In genomic region chr5:135167634-135168033, GRCh38 we compare ENCODE assay signal across 24 cellular contexts.
DNase-seq lines count a peak whose midpoint lies in the region; ATAC-seq, FAIRE-seq and TF ChIP-seq lines count a peak whose summit lies in the region.
"Had no signal": no experiment of that assay in that cellular context is flagged by ENCODE, and none has a peak within 500 bp of the region (broad histone marks: within the 10 kb centered on the region; RNA-seq: fewer than 3 reads in every experiment).

No MANE protein-coding gene starts in this region.

- no peak overlapping the region for H3K4me3 ChIP-seq in IMR-90 (ENCODE audit: insufficient read depth, low read depth, low read length)
- no peak overlapping the region for H3K4me3 ChIP-seq in K562
- H3K4me3 ChIP-seq: A549, GM23248 had no signal

- TF ChIP-seq CTCF in IMR-90 (conservative IDR thresholded peaks at IDR 0.05; ENCODE audit: low read depth, low read length) (no peak), K562 (IDR thresholded peaks at IDR 0.05 in 2 of 3, conservative IDR thresholded peaks at IDR 0.05 in 1 of 3; ENCODE audit: insufficient read depth in 2 of 3, low read depth in 1 of 3, low read length in 3 of 3) (no peak)

- intact Hi-C loops in IMR-90 (cut with micrococcal nuclease) = no loop called here
- intact Hi-C loops in K562 (cut with micrococcal nuclease) = no loop called here

- H4K5ac ChIP-seq in IMR-90 (ENCODE audit: low read depth, low read length) = no peak overlapping the region

- H3K9me3 ChIP-seq in IMR-90 (ENCODE audit: control insufficient read depth, insufficient read depth, low read length) (no peaks in the 10 kb centered on the region), K562 (replicated peaks; ENCODE audit: control insufficient read depth, insufficient read depth, low read depth, low read length) (0 out of 2 replicates have a peak, but pooled peaks cover 1% of the 10 kb centered on the region)
- H3K9me3 ChIP-seq: A549, BE2C had no signal

- DNase-seq in activated effector memory CD4-positive, alpha-beta T cell treated with anti-CD3 and anti-CD28 coated beads, Interleukin-2, amount 50 U/mL, for 16 hours = peak; percentile 25
- no peak for DNase-seq in activated effector memory CD4-positive, alpha-beta T cell treated with Interleukin-2 at 50 U/mL for 16 hours
- no peak for DNase-seq in IMR-90
- no peak for DNase-seq in K562 (ENCODE audit: extremely low read depth in 1 of 4, low spot score in 3 of 4)
- DNase-seq in activated CD8-positive, alpha-beta memory T cell treated with anti-CD3 and anti-CD28 coated beads, Interleukin-2, amount 50 U/mL, for 48 hours = no peak
- no peak for DNase-seq in NCI-H1048 (lab: John Stamatoyannopoulos, UW)
- DNase-seq: ACHN; AML-193; BE2C; C1 segment of cervical spinal cord; Calu3; CD4-positive, alpha-beta memory T cell; COR-L47; DMS53; DMS79 treated with DMSO at 0.1 percent for 48 hours; GM23248; H7; HCEC 1CT had no signal

- no peak for TF ChIP-seq EP300 in K562 (IDR thresholded peaks at IDR 0.05; ENCODE audit: low read length)

- H2AFZ ChIP-seq in IMR-90 (replicated peaks; ENCODE audit: low read length, poor library complexity) (no peak overlapping the region), K562 (ENCODE audit: low read depth, low read length) (peak overlapping the region; percentile 34; the same call in 1 of the 2 replicates)
- H2AFZ ChIP-seq: GM23248 had no signal

- no peak overlapping the region; the same call in 1 of the 2 replicates for H3K23ac ChIP-seq in IMR-90 (ENCODE audit: low read depth, low read length)

- TF ChIP-seq POLR2A in IMR-90 (IDR thresholded peaks at IDR 0.05; ENCODE audit: low read depth, low read length) (no peak), K562 (conservative IDR thresholded peaks at IDR 0.05) (no peak)

- CTCF ChIA-PET in IMR-90 (lab: Yijun Ruan, JAX) (no interaction called here), K562 (lab: Yijun Ruan, JAX; ENCODE audit: low intra/inter-chr PET ratio) (no interaction called here)

- ATAC-seq in IMR-90 (ENCODE audit: low read depth) (no peak), K562 (no peak)
- ATAC-seq: A549 had no signal

- no peak overlapping the region for H3K14ac ChIP-seq in IMR-90 (replicated peaks; ENCODE audit: low read depth, low read length)

- TF ChIP-seq RAD21 in IMR-90 (IDR thresholded peaks at IDR 0.05; ENCODE audit: low read length) = no peak
- TF ChIP-seq RAD21 in K562 (CRISPR knock-in tag; conservative IDR thresholded peaks at IDR 0.05 in 1 of 2, IDR thresholded peaks at IDR 0.05 in 1 of 2) = no peak

- H2BK15ac ChIP-seq in IMR-90 (ENCODE audit: low read depth, low read length) = no peak overlapping the region

- H3K9ac ChIP-seq in IMR-90 (ENCODE audit: low read depth, low read length) = no peak overlapping the region
- H3K9ac ChIP-seq in K562 (ENCODE audit: insufficient read depth in 1 of 2, low read depth in 2 of 2, low read length in 2 of 2) = no peak overlapping the region; a peak in 1 of 4 replicates
- H3K9ac ChIP-seq: GM23248 had no signal

- peaks cover 1% of the 10 kb centered on the region; the same call in 1 of the 2 replicates for H3K9me1 ChIP-seq in IMR-90 (ENCODE audit: insufficient read depth, low read length)
- no peaks in the 10 kb centered on the region for H3K9me1 ChIP-seq in K562 (ENCODE audit: control insufficient read depth, insufficient read depth, low read length)

- H3K27ac ChIP-seq in IMR-90 (ENCODE audit: insufficient read depth, low read length) = no peak overlapping the region
- H3K27ac ChIP-seq in K562 (ENCODE audit: extremely low read depth, low read depth, low read length) = no peak overlapping the region
- H3K27ac ChIP-seq: 22Rv1, A549, GM23248 had no signal

- BruUV-seq in IMR-90 (replicated peaks; lab: Mats Ljungman, UMichigan) (no TSS peak), K562 (replicated peaks; lab: Mats Ljungman, UMichigan) (no TSS peak)

- POLR2A ChIA-PET in IMR-90 (lab: Charles Lee; ENCODE audit: unreplicated experiment) (interaction anchor here (0.7 kb wide), 1 partner anchor 27 kb away, joined by 3 read pairs; no protein-coding TSS in a partner anchor), K562 (lab: Yijun Ruan, JAX) (interaction anchor here (0.6 to 3.9 kb wide), 8 partner anchors 9 to 263 kb away, joined by 3 to 18 read pairs (median 4); no protein-coding TSS in a partner anchor)

- H3K79me1 ChIP-seq in IMR-90 (ENCODE audit: low read depth in 1 of 2, low read length in 2 of 2) = no peaks in the 10 kb centered on the region

- no peak overlapping the region for H2BK120ac ChIP-seq in IMR-90 (ENCODE audit: low read depth, low read length)

- no peak overlapping the region for H3K4me2 ChIP-seq in IMR-90 (ENCODE audit: low read depth, low read length)
- no peak overlapping the region for H3K4me2 ChIP-seq in K562 (ENCODE audit: insufficient read depth, low read length)
- H3K4me2 ChIP-seq: A549 had no signal

- no peak overlapping the region for H3K56ac ChIP-seq in IMR-90 (ENCODE audit: extremely low read depth, insufficient read depth, low read length)

- no peak overlapping the region for H4K8ac ChIP-seq in IMR-90 (ENCODE audit: low read depth in 2 of 2, low read length in 2 of 2)

- H2BK20ac ChIP-seq in IMR-90 (ENCODE audit: low read depth, low read length) = no peak overlapping the region

- H4K20me1 ChIP-seq in IMR-90 (ENCODE audit: insufficient read depth, low read length) (no peaks in the 10 kb centered on the region), K562 (replicated peaks; ENCODE audit: control insufficient read depth, insufficient read depth, low read length) (no peaks in the 10 kb centered on the region)

- in situ Hi-C loops in IMR-90 (cut with MboI; ENCODE audit: low sequenced_read_pairs) = no loop called here
- in situ Hi-C loops in K562 (cut with MboI) = no loop called here

- no peak overlapping the region for H4K91ac ChIP-seq in IMR-90 (ENCODE audit: insufficient read depth, low read depth, low read length)

- H3K4ac ChIP-seq in IMR-90 (ENCODE audit: low read depth, low read length) = no peak overlapping the region

- H3K27me3 ChIP-seq in IMR-90 (ENCODE audit: control insufficient read depth, insufficient read depth, low read length) (peaks cover 31% of the 10 kb centered on the region), K562 (ENCODE audit: control insufficient read depth in 2 of 2, insufficient read depth in 2 of 2, low read length in 2 of 2) (no peaks in the 10 kb centered on the region)

- H2AK9ac ChIP-seq in IMR-90 (replicated peaks; ENCODE audit: low read depth, low read length, poor library complexity) = peak overlapping the region; percentile 40

- no peaks in the 10 kb centered on the region for H3K79me2 ChIP-seq in K562 (ENCODE audit: control insufficient read depth, insufficient read depth, low read length)

- FAIRE-seq in K562 (lab: Jason Lieb, UNC) = no peak
- FAIRE-seq: A549, G401.6, GM12892, GM19239, H1 had no signal

- no peak overlapping the region for H2BK5ac ChIP-seq in IMR-90 (ENCODE audit: low read depth, low read length, poor library complexity, severe bottlenecking)

- 45% methylated on average over 2 of the region's 4 CpGs; no CpG with 5 or more reads in 1 of the 2 experiments for WGBS in IMR-90 (ENCODE audit: extremely low coverage in 2 of 2, insufficient read length in 1 of 2), 2 experiments
- WGBS in K562 (ENCODE audit: insufficient coverage, low coverage, missing lambda C conversion rate) = 23% methylated on average over 4 of the region's 4 CpGs

- H3K18ac ChIP-seq in IMR-90 (ENCODE audit: low read depth, low read length) = no peak overlapping the region

- dilution Hi-C loops in IMR-90 (cut with HindIII; ENCODE audit: low sequenced_read_pairs, unreplicated experiment) = no loop called here

- no peak overlapping the region for H2AK5ac ChIP-seq in IMR-90 (ENCODE audit: low read depth, low read length)

- H3K36me3 ChIP-seq in IMR-90 (ENCODE audit: control insufficient read depth, insufficient read depth, low read length) (no peaks in the 10 kb centered on the region), K562 (ENCODE audit: control insufficient read depth, insufficient read depth, low read length) (no peaks in the 10 kb centered on the region)
- H3K36me3 ChIP-seq: BE2C had no signal

- no peaks in the 10 kb centered on the region for H3K4me1 ChIP-seq in IMR-90 (ENCODE audit: control insufficient read depth, insufficient read depth, low read length)
- H3K4me1 ChIP-seq in K562 (replicated peaks in 1 of 2; ENCODE audit: control insufficient read depth in 2 of 2, insufficient read depth in 2 of 2, low read length in 2 of 2) = peaks cover 4 to 8% of the 10 kb centered on the region in 2 experiments; a peak in 3 of 5 replicates
- H3K4me1 ChIP-seq: A549, BE2C had no signal

TF ChIP-seq in IMR-90, 13 proteins besides CTCF, POLR2A, EP300 and RAD21:
- no peak for TF ChIP-seq RCOR1 (IDR thresholded peaks at IDR 0.05; ENCODE audit: insufficient replicate concordance, low read length)

TF ChIP-seq in K562, 482 proteins besides CTCF, POLR2A, EP300 and RAD21 (continues in another document):
- TF ChIP-seq ZNF444 (CRISPR knock-in tag; IDR thresholded peaks at IDR 0.05) (no peak), SNRNP70 (optimal IDR thresholded peaks at IDR 0.05; ENCODE audit: low read depth, low read length) (no peak), ETV5 (CRISPR knock-in tag; IDR thresholded peaks at IDR 0.05; ENCODE audit: low read depth) (no peak), NR2F6 (CRISPR knock-in tag; IDR thresholded peaks at IDR 0.05) (no peak)
